ENCODE assay signal across 8 cellular contexts in genomic region chr20:31861346-31862156, GRCh38. TPM values are rescaled to one million over a fixed set of nuclear protein-coding genes. Genes with fewer than 3 reads are reported as not detected.
DNase-seq lines count a peak whose midpoint lies in the region; ATAC-seq and TF ChIP-seq lines count a peak whose summit lies in the region.

No MANE protein-coding gene starts in this region.

- WGBS in body of pancreas, 2 donors, result 3 to 20% methylated on average over 10 to 50 of the region's 62 CpGs

- no peak for TF ChIP-seq CTCF in body of pancreas (IDR thresholded peaks at IDR 0.05)

- TF ChIP-seq POLR2A in body of pancreas (IDR thresholded peaks at IDR 0.05), result no peak

- H3K4me1 ChIP-seq in body of pancreas, result peaks cover 19% of the 10 kb centered on the region

- H3K36me3 ChIP-seq in body of pancreas (replicated peaks in 1 of 2; ENCODE audit: insufficient read depth in 1 of 2, low read depth in 2 of 2), result no peaks in the 10 kb centered on the region

- DNase-seq in 8988T (peak; percentile 98), NCI-H128 (lab: John Stamatoyannopoulos, UW; ENCODE audit: unreplicated experiment) (peak; percentile 47), T-helper 9 cell (peak; percentile 43), body of pancreas (peak; percentile 47 to 63 (median 54)), iris pigment epithelial cell (ENCODE audit: low read depth) (peak; percentile 54), ureter (ENCODE audit: low spot score) (no peak)
- peak; percentile 78 for DNase-seq in stimulated activated CD4-positive, alpha-beta T cell treated with anti-CD3 and anti-CD28 coated beads, Interleukin-15, amount 100 ng/mL, for 24 hours

- H3K27ac ChIP-seq in body of pancreas, result no peak overlapping the region

- peak overlapping the region; percentile 4 to 32 for H3K4me3 ChIP-seq in body of pancreas

- no peaks in the 10 kb centered on the region for H3K9me3 ChIP-seq in body of pancreas

- ATAC-seq in GM18909 (IDR thresholded peaks at IDR 0.05; ENCODE audit: poor library complexity, unreplicated experiment) (peak; percentile 66), body of pancreas (peak; percentile 77)

- no peaks in the 10 kb centered on the region for H3K27me3 ChIP-seq in body of pancreas

- intact Hi-C loops in body of pancreas (cut with DNase I), result no loop called here

RNA-seq across cellular contexts. Expression of gene DUSP15, which starts 8.8 kb away (rescaled TPM):
- total RNA-seq in body of pancreas, result 1 to 10 TPM; 2.9 to 3.6 TPM
- 4.7 TPM for total RNA-seq in ureter

RNA-seq across cellular contexts. Expression of gene TTLL9, which starts 8.9 kb away (rescaled TPM):
- under 1 TPM; 0.52 to 0.99 TPM for total RNA-seq in body of pancreas
- total RNA-seq in ureter, result 0.86 TPM

RNA-seq across cellular contexts. Expression of gene FOXS1, which starts 16.1 kb away (rescaled TPM):
- 1 to 10 TPM in 1 of 2 donors, not detected in 1; 3.0 TPM for total RNA-seq in body of pancreas
- total RNA-seq in ureter, result not detected

RNA-seq across cellular contexts. Expression of gene MYLK2, which starts 42.4 kb away (rescaled TPM):
- total RNA-seq in body of pancreas (1 to 10 TPM; 4.9 to 9.3 TPM), ureter (not detected)
